ENCODE assay signal across 10 cellular contexts in the genomic region with DNA sequence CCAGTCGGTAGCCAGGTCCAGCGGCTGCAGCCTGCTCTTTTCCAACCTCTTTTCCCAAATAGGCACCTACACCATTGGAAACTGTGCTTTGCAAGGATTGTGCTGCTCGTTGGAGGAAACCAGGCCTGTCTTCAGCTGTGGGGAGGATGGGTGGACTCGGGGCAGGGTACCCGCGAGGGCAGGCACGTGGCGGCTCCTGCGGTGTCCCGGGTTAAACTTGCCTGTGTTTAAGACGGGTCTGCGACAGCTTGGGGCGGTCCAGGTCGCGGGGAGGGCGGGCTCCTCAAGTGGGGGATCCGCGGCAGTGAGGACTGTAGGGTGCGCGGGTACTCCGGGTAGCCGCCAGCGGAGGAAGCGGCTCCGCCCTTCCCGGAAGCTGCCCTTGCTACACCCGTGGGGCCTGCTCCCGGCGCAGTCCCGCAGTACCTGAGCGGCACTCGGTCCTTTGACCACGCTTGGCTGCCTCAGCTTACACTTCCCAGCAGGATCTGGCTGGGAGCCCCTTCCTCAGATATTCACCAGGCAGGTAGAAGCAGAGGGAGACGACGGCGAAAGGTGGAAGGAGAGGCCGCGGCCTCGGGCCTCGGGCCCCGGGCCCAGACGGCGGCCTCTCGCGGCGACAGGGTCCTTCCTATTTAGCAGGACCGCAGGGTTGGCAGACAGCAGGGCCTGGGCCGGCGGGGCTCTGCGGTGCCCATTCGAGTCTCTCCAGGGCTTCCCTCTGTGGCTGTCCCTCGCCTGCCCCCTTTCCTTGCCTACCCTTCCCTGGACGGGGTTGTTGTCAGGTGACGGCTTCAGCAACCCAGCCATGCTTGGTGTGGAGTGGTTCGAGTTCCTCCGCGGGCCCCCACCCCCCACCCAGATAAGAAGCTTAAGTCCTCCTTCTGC. TPM values are rescaled to one million over a fixed set of nuclear protein-coding genes. Genes with fewer than 3 reads are reported as not detected.
DNase-seq lines count a peak whose midpoint lies in the region; ATAC-seq and TF ChIP-seq lines count a peak whose summit lies in the region.
"Had no signal": no experiment of that assay in that cellular context is flagged by ENCODE, and none has a peak within 500 bp of the region (broad histone marks: within the 10 kb centered on the region; RNA-seq: fewer than 3 reads in every experiment).

No MANE protein-coding gene starts in this region.

- no peaks in the 10 kb centered on the region for H3K9me3 ChIP-seq in ES-I3 (ENCODE audit: control insufficient read depth, insufficient read depth, low read length)
- H3K9me3 ChIP-seq: SJCRH30 had no signal

- H3K9ac ChIP-seq in ES-I3 (ENCODE audit: low read depth, low read length), result peak overlapping the region; percentile 57; the same call in 1 of the 2 replicates

- no peaks in the 10 kb centered on the region for H3K9me3 Mint-ChIP-seq in progenitor cell of endocrine pancreas (ENCODE audit: low read depth)

- TF ChIP-seq CTCF in fibroblast of mammary gland (conservative IDR thresholded peaks at IDR 0.05; ENCODE audit: control insufficient read depth, insufficient read depth, low read depth, low read length), result no peak
- TF ChIP-seq CTCF in progenitor cell of endocrine pancreas (IDR thresholded peaks at IDR 0.05; ENCODE audit: unreplicated experiment), result no peak

- peak overlapping the region; percentile 95 for H3K27ac Mint-ChIP-seq in progenitor cell of endocrine pancreas

- peak overlapping the region; percentile 90 for H3K4me3 Mint-ChIP-seq in progenitor cell of endocrine pancreas (ENCODE audit: low read depth)

- H3K36me3 ChIP-seq in ES-I3 (ENCODE audit: insufficient read depth, low read length), result no peaks in the 10 kb centered on the region
- H3K36me3 ChIP-seq: SJCRH30 had no signal

- ATAC-seq in HG03175 (IDR thresholded peaks at IDR 0.05; ENCODE audit: unreplicated experiment) (no peak), GM21717 (IDR thresholded peaks at IDR 0.05; ENCODE audit: unreplicated experiment) (no peak)

- no peaks in the 10 kb centered on the region for H3K27me3 Mint-ChIP-seq in progenitor cell of endocrine pancreas

- H3K4me3 ChIP-seq in fibroblast of mammary gland (ENCODE audit: control insufficient read depth, low read depth, low read length), result peak overlapping the region; percentile 9
- H3K4me3 ChIP-seq: SJCRH30 had no signal

- H3K4me1 ChIP-seq in ES-I3 (ENCODE audit: insufficient read depth, low read length), result no peaks in the 10 kb centered on the region
- H3K4me1 ChIP-seq: SJCRH30 had no signal

- peaks cover 7% of the 10 kb centered on the region for H3K36me3 Mint-ChIP-seq in progenitor cell of endocrine pancreas (ENCODE audit: insufficient read depth)

- H3K4me1 Mint-ChIP-seq in progenitor cell of endocrine pancreas (ENCODE audit: low read depth), result peaks cover 33% of the 10 kb centered on the region

- DNase-seq in NCI-H2029 (lab: John Stamatoyannopoulos, UW) (peak; percentile 79), fibroblast of mammary gland (ENCODE audit: low read depth) (no peak), progenitor cell of endocrine pancreas (ENCODE audit: low spot score, unreplicated experiment) (no peak), hippocampal formation (lab: John Stamatoyannopoulos, UW) (no peak)
- DNase-seq in stimulated activated CD4-positive, alpha-beta T cell treated with anti-CD3 and anti-CD28 coated beads, Interleukin-1b, Interleukin-23, amount 100 ng/mL, for 48 hours, result no peak
- DNase-seq: SJCRH30 had no signal

RNA-seq across cellular contexts. Expression of gene TTC6, which starts 2.9 kb away (rescaled TPM):
- total RNA-seq in progenitor cell of endocrine pancreas, result 39.3 and 46.7 TPM in 2 replicates
- total RNA-seq: lung microvascular endothelial cell had no signal

RNA-seq across cellular contexts. Expression of gene FOXA1, which starts 3.3 kb away (rescaled TPM):
- 187 and 196 TPM in 2 replicates for total RNA-seq in progenitor cell of endocrine pancreas
- total RNA-seq: lung microvascular endothelial cell had no signal
